In the genomic region with DNA sequence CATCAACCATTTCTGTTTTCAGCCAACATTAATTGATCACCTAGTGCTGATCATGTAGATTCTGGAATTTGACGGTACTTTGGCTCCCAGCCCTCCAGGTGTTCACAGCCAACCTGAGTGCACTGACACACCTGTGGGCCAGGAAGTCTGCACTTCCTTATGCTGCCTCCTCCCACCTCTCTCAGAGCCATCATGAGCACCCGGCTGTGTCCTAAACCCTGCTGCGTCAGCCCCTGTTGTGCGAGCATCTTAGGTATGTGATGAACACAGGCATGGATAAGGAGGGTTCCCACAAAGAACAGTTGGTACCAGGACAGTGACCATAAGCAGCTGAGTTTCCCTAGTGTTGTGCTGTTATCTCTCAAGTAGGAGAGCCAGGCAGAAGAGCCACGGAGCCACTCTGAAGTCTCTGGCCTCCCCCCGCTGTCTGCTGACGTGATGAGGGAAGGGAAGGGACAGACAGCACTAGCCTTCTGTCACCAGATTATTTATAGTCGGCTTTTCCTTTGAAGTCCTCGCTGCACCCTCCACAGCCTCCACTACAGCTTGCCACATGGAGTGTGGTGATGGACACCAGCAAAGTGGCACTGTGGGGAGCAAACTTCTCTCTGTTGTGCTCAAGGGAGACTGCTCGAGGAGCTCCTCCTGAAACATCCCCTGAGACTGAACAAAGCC, we compare ENCODE assay signal across 19 cellular contexts.
A peak's percentile ranks its signal among the peaks of the same experiment; 100 is the strongest.
DNase-seq lines count a peak whose midpoint lies in the region; ATAC-seq and TF ChIP-seq lines count a peak whose summit lies in the region.
"Had no signal": no experiment of that assay in that cellular context is flagged by ENCODE, and none has a peak within 500 bp of the region (broad histone marks: within the 10 kb centered on the region; RNA-seq: fewer than 3 reads in every experiment).

No MANE protein-coding gene starts in this region.

- H3K79me2 ChIP-seq in mesendoderm (ENCODE audit: control insufficient read depth, insufficient read depth, low read length) = no peaks in the 10 kb centered on the region

- DNase-seq in activated CD4-positive, alpha-beta T cell treated with anti-CD3 and anti-CD28 coated beads, Interleukin-2, amount 10 ng/mL, durations not matched to agents 24 days and 14 days = peak; percentile 23
- no peak for DNase-seq in activated CD4-positive, alpha-beta T cell treated with anti-CD3 and anti-CD28 coated beads, Interleukin-2, amount 50 U/mL, for 48 hours
- DNase-seq in foreskin keratinocyte = no peak
- DNase-seq in mesendoderm = peak; percentile 75
- no peak for DNase-seq in mesothelial cell of epicardium (ENCODE audit: low spot score in 2 of 2, unreplicated experiment in 2 of 2)
- DNase-seq in DMS 273 treated with DMSO at 0.1 percent for 48 hours (lab: John Stamatoyannopoulos, UW) = no peak
- DNase-seq: 8988T; BE2C; CD4-positive, alpha-beta T cell; DMS53; IMR-90; Karpas-422; MG63; NCI-H1092; NCI-H226; NCI-H526 treated with DMSO at 0.1 percent for 48 hours; PC-9 had no signal

- H4K5ac ChIP-seq in mesendoderm (ENCODE audit: low read length) = no peak overlapping the region

- H3K36me3 Mint-ChIP-seq in activated CD4-positive, alpha-beta T cell treated with anti-CD3 and anti-CD28 coated beads, Interleukin-2, amount 10 ng/mL, durations not matched to agents 24 days and 14 days (ENCODE audit: low read depth) = no peaks in the 10 kb centered on the region
- no peaks in the 10 kb centered on the region for H3K36me3 Mint-ChIP-seq in mesothelial cell of epicardium

- no peak overlapping the region for H2BK15ac ChIP-seq in mesendoderm (replicated peaks; ENCODE audit: low read depth)

- H3K9me3 Mint-ChIP-seq in activated CD4-positive, alpha-beta T cell treated with anti-CD3 and anti-CD28 coated beads, Interleukin-2, amount 10 ng/mL, durations not matched to agents 24 days and 14 days = peaks cover 9% of the 10 kb centered on the region
- H3K9me3 Mint-ChIP-seq in mesothelial cell of epicardium = peaks cover 19% of the 10 kb centered on the region

- H3K36me3 ChIP-seq in mesendoderm (ENCODE audit: control insufficient read depth, insufficient read depth, low read length) = no peaks in the 10 kb centered on the region
- H3K36me3 ChIP-seq: BE2C, MG63 had no signal

- ATAC-seq in foreskin keratinocyte (peak; percentile 38), HG02588 (IDR thresholded peaks at IDR 0.05; ENCODE audit: unreplicated experiment) (no peak), GM19324 (IDR thresholded peaks at IDR 0.05; ENCODE audit: low FRiP score, unreplicated experiment) (no peak)

- intact Hi-C loops in activated CD4-positive, alpha-beta T cell treated with anti-CD3 and anti-CD28 coated beads, Interleukin-2, amount 10 ng/mL, durations not matched to agents 24 days and 14 days (cut with micrococcal nuclease) = no loop called here

- no peak overlapping the region for H3K56ac ChIP-seq in mesendoderm (ENCODE audit: low read length)

- H2AK5ac ChIP-seq in mesendoderm (ENCODE audit: low read length) = no peak overlapping the region

- H3K23ac ChIP-seq in mesendoderm (ENCODE audit: low read length) = no peak overlapping the region

- WGBS in mesendoderm (ENCODE audit: extremely low coverage, insufficient coverage, low lambda C conversion rate) = no CpG with 5 or more reads among the region's 10 CpGs

- no peak overlapping the region for H2BK5ac ChIP-seq in mesendoderm (ENCODE audit: low read length)

- H3K27ac ChIP-seq in foreskin keratinocyte = no peak overlapping the region
- no peak overlapping the region for H3K27ac ChIP-seq in mesendoderm (ENCODE audit: low read depth, low read length)
- H3K27ac ChIP-seq: PC-9 had no signal

- H3K4me1 ChIP-seq in foreskin keratinocyte (no peaks in the 10 kb centered on the region), mesendoderm (ENCODE audit: control insufficient read depth, low read depth, low read length) (peaks cover 3% of the 10 kb centered on the region)
- H3K4me1 ChIP-seq: BE2C had no signal

- H3K4ac ChIP-seq in mesendoderm (ENCODE audit: low read depth, low read length) = no peak overlapping the region

- TF ChIP-seq CTCF in foreskin keratinocyte (conservative IDR thresholded peaks at IDR 0.05) (no peak), mesothelial cell of epicardium (IDR thresholded peaks at IDR 0.05; ENCODE audit: unreplicated experiment) (no peak)

- H3K79me1 ChIP-seq in mesendoderm (ENCODE audit: low read length) = no peaks in the 10 kb centered on the region

- no peak overlapping the region for H3K27ac Mint-ChIP-seq in activated CD4-positive, alpha-beta T cell treated with anti-CD3 and anti-CD28 coated beads, Interleukin-2, amount 10 ng/mL, durations not matched to agents 24 days and 14 days
- no peak overlapping the region for H3K27ac Mint-ChIP-seq in mesothelial cell of epicardium
- H3K27ac Mint-ChIP-seq: CD4-positive, alpha-beta T cell had no signal

- H3K27me3 ChIP-seq in foreskin keratinocyte = no peaks in the 10 kb centered on the region
- no peaks in the 10 kb centered on the region for H3K27me3 ChIP-seq in mesendoderm (ENCODE audit: insufficient read depth, low read length, poor library complexity)
- H3K27me3 ChIP-seq: BE2C, MG63 had no signal

- no peak overlapping the region for H4K8ac ChIP-seq in mesendoderm (ENCODE audit: low read depth, low read length)

- no peak overlapping the region for H3K4me3 ChIP-seq in mesendoderm (ENCODE audit: low read length)
- H3K4me3 ChIP-seq: MG63, PC-9 had no signal

- H3K4me3 Mint-ChIP-seq in activated CD4-positive, alpha-beta T cell treated with anti-CD3 and anti-CD28 coated beads, Interleukin-2, amount 10 ng/mL, durations not matched to agents 24 days and 14 days = no peak overlapping the region
- H3K4me3 Mint-ChIP-seq in mesothelial cell of epicardium = no peak overlapping the region
- H3K4me3 Mint-ChIP-seq: CD4-positive, alpha-beta T cell had no signal

- H3K4me1 Mint-ChIP-seq in activated CD4-positive, alpha-beta T cell treated with anti-CD3 and anti-CD28 coated beads, Interleukin-2, amount 10 ng/mL, durations not matched to agents 24 days and 14 days = no peaks in the 10 kb centered on the region
- H3K4me1 Mint-ChIP-seq in mesothelial cell of epicardium = no peaks in the 10 kb centered on the region

- no peak overlapping the region for H3K18ac ChIP-seq in mesendoderm (ENCODE audit: low read length)

- no peak overlapping the region for H3K4me2 ChIP-seq in mesendoderm (ENCODE audit: low read length)
- H3K4me2 ChIP-seq: PC-9 had no signal

- no peak overlapping the region for H2BK120ac ChIP-seq in mesendoderm (ENCODE audit: low read depth, low read length)

- no peaks in the 10 kb centered on the region for H3K27me3 Mint-ChIP-seq in activated CD4-positive, alpha-beta T cell treated with anti-CD3 and anti-CD28 coated beads, Interleukin-2, amount 10 ng/mL, durations not matched to agents 24 days and 14 days
- H3K27me3 Mint-ChIP-seq in mesothelial cell of epicardium (ENCODE audit: low read depth) = peaks cover 42% of the 10 kb centered on the region
- H3K27me3 Mint-ChIP-seq: CD4-positive, alpha-beta T cell had no signal

- no peak overlapping the region for H3K9ac ChIP-seq in mesendoderm (ENCODE audit: low read length)

Comparison
In these comparisons a context has a peak if more than half of its experiments do, and no peak if none do; other contexts are left out.
1. DNase-seq: peak in activated CD4-positive, alpha-beta T cell treated with anti-CD3 and anti-CD28 coated beads, Interleukin-2, amount 10 ng/mL, durations not matched to agents 24 days and 14 days (single experiment) and mesendoderm (single experiment); none in activated CD4-positive, alpha-beta T cell treated with anti-CD3 and anti-CD28 coated beads, Interleukin-2, amount 50 U/mL, for 48 hours (0 of 2), foreskin keratinocyte (0 of 2), mesothelial cell of epicardium (0 of 2) and DMS 273 treated with DMSO at 0.1 percent for 48 hours (single experiment).